29 cellular contexts compared by ENCODE assay signal in genomic region chr12:13587721-13588389, GRCh38.
"Had no signal": no experiment of that assay in that cellular context is flagged by ENCODE, and none has a peak within 500 bp of the region (broad histone marks: within the 10 kb centered on the region; RNA-seq: fewer than 3 reads in every experiment).

No MANE protein-coding gene starts in this region.

- H3K27ac ChIP-seq: body of pancreas, SJCRH30, VCaP had no signal

- H3K27ac Mint-ChIP-seq: activated CD4-positive, alpha-beta T cell treated with anti-CD3 and anti-CD28 coated beads for 36 hours; activated CD8-positive, alpha-beta T cell treated with anti-CD3 and anti-CD28 coated beads for 36 hours; activated naive CD8-positive, alpha-beta T cell treated with anti-CD3 and anti-CD28 coated beads, Interleukin-2, amount 10 ng/mL, durations not matched to agents 7 days and 5 days; activated T-cell treated with anti-CD3 and anti-CD28 coated beads, Interleukin-2, amount 50 U/mL, for 72 hours; activated T-helper 2 cell treated with anti-CD3 and anti-CD28 coated beads, Interferon-gamma antibody, Interleukin-2, Interleukin-4, amounts not matched to agents 10 μg/mL and 5 μg/mL and 100 μg/mL, durations not matched to agents 14 hours and 24 hours and 36 hours had no signal

- H3K27me3 Mint-ChIP-seq: activated CD4-positive, alpha-beta T cell treated with anti-CD3 and anti-CD28 coated beads for 36 hours; activated naive CD4-positive, alpha-beta T cell treated with anti-CD3 and anti-CD28 coated beads, Interleukin-2, amount 10 ng/mL, durations not matched to agents 7 days and 5 days had no signal

- DNase-seq: activated CD4-positive, alpha-beta T cell treated with anti-CD3 and anti-CD28 coated beads for 36 hours; activated CD8-positive, alpha-beta memory T cell treated with anti-CD3 and anti-CD28 coated beads, Interleukin-2, amount 50 U/mL, for 4 hours; activated CD8-positive, alpha-beta T cell treated with anti-CD3 and anti-CD28 coated beads for 36 hours; activated gamma-delta T cell treated with Interleukin-2 at 50 U/mL for 16 hours; activated naive CD4-positive, alpha-beta T cell treated with anti-CD3 and anti-CD28 coated beads, Interleukin-2, amount 10 ng/mL, durations not matched to agents 7 days and 5 days; activated naive CD8-positive, alpha-beta T cell treated with anti-CD3 and anti-CD28 coated beads, Interleukin-2, amount 10 ng/mL, durations not matched to agents 7 days and 5 days; activated T-cell treated with anti-CD3 and anti-CD28 coated beads, Interleukin-2, amount 50 U/mL, for 72 hours; aorta; body of pancreas; central memory CD4-positive, alpha-beta T cell; Karpas-422; MM.1S; NCI-H1105; NCI-H1436; NCI-H1694 treated with DMSO at 0.1 percent for 48 hours; NCI-H2029 treated with DMSO at 0.1 percent for 48 hours; NCI-H345; NCI-H510A; NCI-H69; NK-92 treated with Interleukin-12 subunit alpha and Interleukin-12 subunit beta, amount 100 ng/mL, for 24 hours; OCI-M1; RPMI8226; SJCRH30; SK-N-SH; T-helper 1 cell had no signal

- H3K36me3 Mint-ChIP-seq: activated naive CD4-positive, alpha-beta T cell treated with anti-CD3 and anti-CD28 coated beads, Interleukin-2, amount 10 ng/mL, durations not matched to agents 7 days and 5 days; activated naive CD8-positive, alpha-beta T cell treated with anti-CD3 and anti-CD28 coated beads, Interleukin-2, amount 10 ng/mL, durations not matched to agents 7 days and 5 days had no signal

- H3K4me2 ChIP-seq: SK-N-SH had no signal

- H3K36me3 ChIP-seq: SJCRH30 had no signal

- H3K9me3 Mint-ChIP-seq: activated CD8-positive, alpha-beta T cell treated with anti-CD3 and anti-CD28 coated beads for 36 hours; activated naive CD4-positive, alpha-beta T cell treated with anti-CD3 and anti-CD28 coated beads, Interleukin-2, amount 10 ng/mL, durations not matched to agents 7 days and 5 days; activated naive CD8-positive, alpha-beta T cell treated with anti-CD3 and anti-CD28 coated beads, Interleukin-2, amount 10 ng/mL, durations not matched to agents 7 days and 5 days; activated T-cell treated with anti-CD3 and anti-CD28 coated beads, Interleukin-2, amount 50 U/mL, for 72 hours; activated T-helper 2 cell treated with anti-CD3 and anti-CD28 coated beads, Interferon-gamma antibody, Interleukin-2, Interleukin-4, amounts not matched to agents 10 μg/mL and 5 μg/mL and 100 μg/mL, durations not matched to agents 14 hours and 24 hours and 36 hours had no signal

- H3K4me3 Mint-ChIP-seq: activated CD4-positive, alpha-beta T cell treated with anti-CD3 and anti-CD28 coated beads for 36 hours; activated CD8-positive, alpha-beta T cell treated with anti-CD3 and anti-CD28 coated beads for 36 hours; activated naive CD4-positive, alpha-beta T cell treated with anti-CD3 and anti-CD28 coated beads, Interleukin-2, amount 10 ng/mL, durations not matched to agents 7 days and 5 days; activated naive CD8-positive, alpha-beta T cell treated with anti-CD3 and anti-CD28 coated beads, Interleukin-2, amount 10 ng/mL, durations not matched to agents 7 days and 5 days; activated T-cell treated with anti-CD3 and anti-CD28 coated beads, Interleukin-2, amount 50 U/mL, for 72 hours had no signal

- H3K9me3 ChIP-seq: body of pancreas, SJCRH30, SK-N-SH had no signal

- H3K4me1 ChIP-seq: body of pancreas, SJCRH30 had no signal

- H3K27me3 ChIP-seq: body of pancreas, SJCRH30 had no signal

- H3K4me1 Mint-ChIP-seq: activated CD4-positive, alpha-beta T cell treated with anti-CD3 and anti-CD28 coated beads for 36 hours had no signal

- H3K9ac ChIP-seq: SK-N-SH had no signal

- H3K4me3 ChIP-seq: body of pancreas, SJCRH30 had no signal

- ATAC-seq: activated CD4-positive, alpha-beta T cell treated with anti-CD3 and anti-CD28 coated beads for 36 hours; activated CD8-positive, alpha-beta T cell treated with anti-CD3 and anti-CD28 coated beads for 36 hours; activated T-cell treated with anti-CD3 and anti-CD28 coated beads, Interleukin-2, amount 50 U/mL, for 72 hours; body of pancreas; Panc1; Right ventricle myocardium inferior had no signal
